In genomic region chr4:80459918-80460473, GRCh38 we compare ENCODE assay signal across 1 cellular context.
TF ChIP-seq lines count a peak whose summit lies in the region.

No MANE protein-coding gene starts in this region.

TF ChIP-seq in H1, 55 proteins besides CTCF, POLR2A, EP300 and RAD21:
- no peak for TF ChIP-seq EGR1 (IDR thresholded peaks at IDR 0.05; ENCODE audit: borderline replicate concordance, low read depth, low read length)
- TF ChIP-seq RBBP5 (IDR thresholded peaks at IDR 0.05; ENCODE audit: borderline replicate concordance, low read depth, low read length), result no peak
- no peak for TF ChIP-seq HDAC2 (IDR thresholded peaks at IDR 0.05; ENCODE audit: borderline replicate concordance in 1 of 2, low read depth in 2 of 2, low read length in 2 of 2)
- TF ChIP-seq ZNF274 (IDR thresholded peaks at IDR 0.05; ENCODE audit: borderline replicate concordance, extremely low read depth, low read length), result no peak
- TF ChIP-seq KDM4A (IDR thresholded peaks at IDR 0.05; ENCODE audit: low read depth, low read length, severe bottlenecking), result no peak
- TF ChIP-seq PHF8 (conservative IDR thresholded peaks at IDR 0.05; ENCODE audit: low read depth, low read length), result no peak
- TF ChIP-seq CHD2 (IDR thresholded peaks at IDR 0.05; ENCODE audit: low read length), result no peak
- no peak for TF ChIP-seq YY1 (IDR thresholded peaks at IDR 0.05; ENCODE audit: low read depth, low read length)
- no peak for TF ChIP-seq POLR2AphosphoS5 (IDR thresholded peaks at IDR 0.05; ENCODE audit: low read depth, low read length)
- TF ChIP-seq TAF1 (IDR thresholded peaks at IDR 0.05; ENCODE audit: low read depth, low read length), result no peak
- no peak for TF ChIP-seq SIX5 (IDR thresholded peaks at IDR 0.05; ENCODE audit: low read depth, low read length)
- no peak for TF ChIP-seq TEAD4 (IDR thresholded peaks at IDR 0.05; ENCODE audit: low read depth, low read length)
- no peak for TF ChIP-seq NANOG (IDR thresholded peaks at IDR 0.05; ENCODE audit: insufficient read depth, low read depth, low read length, poor library complexity, severe bottlenecking)
- no peak for TF ChIP-seq RNF2 (IDR thresholded peaks at IDR 0.05; ENCODE audit: borderline replicate concordance, low read depth, low read length, missing control alignments, poor library complexity, severe bottlenecking)
- TF ChIP-seq JUND (IDR thresholded peaks at IDR 0.05; ENCODE audit: low read length), result no peak
- no peak for TF ChIP-seq RFX5 (IDR thresholded peaks at IDR 0.05; ENCODE audit: borderline replicate concordance, low read depth, low read length)
- TF ChIP-seq FOSL1 (IDR thresholded peaks at IDR 0.05; ENCODE audit: insufficient read depth, low read depth, low read length), result no peak
- TF ChIP-seq NRF1 (IDR thresholded peaks at IDR 0.05; ENCODE audit: low read depth, low read length), result no peak
- TF ChIP-seq POU5F1 (IDR thresholded peaks at IDR 0.05; ENCODE audit: low read depth, low read length), result no peak
